In the genomic region with DNA sequence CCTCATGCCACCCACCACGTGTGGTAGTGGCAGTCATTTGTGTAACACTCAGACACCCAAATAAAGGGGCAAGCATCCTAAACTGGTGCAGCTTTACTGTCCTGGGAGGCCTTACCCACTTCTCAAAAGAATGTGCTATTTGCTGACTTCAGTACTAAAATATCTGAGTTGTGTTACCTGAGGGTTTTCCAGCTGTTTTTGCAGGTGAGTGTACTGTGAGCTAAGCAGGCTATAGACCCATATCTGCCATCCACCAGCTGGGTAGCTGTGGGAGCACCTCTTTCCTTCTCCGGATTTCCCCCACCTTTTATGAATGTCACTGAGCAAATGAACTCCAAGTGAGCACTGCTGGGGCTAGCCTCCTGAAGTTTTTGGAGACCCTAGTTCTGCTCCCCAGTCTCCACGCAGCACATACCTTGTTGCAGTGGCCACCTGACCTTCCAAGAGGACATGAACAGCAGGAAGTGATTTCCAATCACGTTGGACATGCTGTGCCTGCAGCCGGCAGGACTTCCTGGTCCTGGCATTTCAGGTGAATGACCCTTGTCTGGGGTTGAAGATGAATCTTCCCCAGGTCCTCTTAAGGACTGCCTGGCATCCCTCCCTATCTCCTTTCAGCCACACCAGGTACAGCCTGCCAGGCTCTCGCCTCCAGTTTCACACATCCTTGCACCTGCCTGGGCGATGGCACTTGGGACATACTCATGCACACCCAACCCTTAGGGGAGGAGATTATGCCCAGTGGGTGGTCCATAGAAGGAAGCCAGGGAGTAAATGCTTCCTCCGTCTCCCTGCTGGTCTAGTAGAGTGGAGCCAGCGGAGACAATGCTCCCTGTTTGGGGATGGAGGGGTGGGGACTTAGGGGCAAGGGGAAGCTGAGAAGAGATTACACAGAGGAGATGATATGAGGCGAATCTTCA, we compare ENCODE assay signal across 15 cellular contexts.
DNase-seq lines count a peak whose midpoint lies in the region; ATAC-seq, FAIRE-seq and TF ChIP-seq lines count a peak whose summit lies in the region.
"Had no signal": no experiment of that assay in that cellular context is flagged by ENCODE, and none has a peak within 500 bp of the region (broad histone marks: within the 10 kb centered on the region; RNA-seq: fewer than 3 reads in every experiment).

No MANE protein-coding gene starts in this region.

- CTCF ChIA-PET in SK-N-SH (lab: Yijun Ruan, JAX), result interaction anchor here (0.6 to 5.0 kb wide), 8 partner anchors 9 to 596 kb away, joined by 3 to 42 read pairs (median 5); no protein-coding TSS in a partner anchor
- CTCF ChIA-PET in naive thymus-derived CD4-positive, alpha-beta T cell (lab: Charles Lee), result interaction anchor here (1.0 to 4.3 kb wide), 2 partner anchors 168 to 177 kb away, joined by 6 to 45 read pairs; no protein-coding TSS in a partner anchor

- DNase-seq in HT-29 (ENCODE audit: low spot score), result peak; percentile 39
- no peak for DNase-seq in SK-N-SH
- DNase-seq in urothelium cell line (ENCODE audit: low spot score), result no peak
- no peak for DNase-seq in naive thymus-derived CD4-positive, alpha-beta T cell
- no peak for DNase-seq in Ammon's horn (ENCODE audit: low spot score)
- DNase-seq in GM13977 (ENCODE audit: low spot score), result no peak
- DNase-seq: activated T-cell treated with anti-CD3 and anti-CD28 coated beads, Interleukin-2, amount 50 U/mL, for 24 hours; CD4-positive, alpha-beta memory T cell; foreskin melanocyte; H9; NCI-H2227 treated with DMSO at 0.1 percent for 48 hours had no signal

- no peak for TF ChIP-seq POLR2A in gastroesophageal sphincter (IDR thresholded peaks at IDR 0.05)

- H3K4me3 ChIP-seq in SK-N-SH (ENCODE audit: low read depth in 2 of 2, low read length in 1 of 2), result 0 out of 4 replicates have a peak overlapping the region, but pooled peaks of 1 of the 2 experiments have one; percentile 36
- no peak overlapping the region for H3K4me3 ChIP-seq in gastroesophageal sphincter
- no peak overlapping the region for H3K4me3 ChIP-seq in skin epidermis
- no peak overlapping the region for H3K4me3 ChIP-seq in naive thymus-derived CD4-positive, alpha-beta T cell (ENCODE audit: low read length)
- H3K4me3 ChIP-seq: psoas muscle had no signal

- no peaks in the 10 kb centered on the region for H4K20me1 ChIP-seq in SK-N-SH (ENCODE audit: insufficient read depth)

- H3K36me3 ChIP-seq in SK-N-SH (replicated peaks in 1 of 2; ENCODE audit: control insufficient read depth in 1 of 2, insufficient read depth in 2 of 2, low read length in 1 of 2), result no peaks in the 10 kb centered on the region
- no peaks in the 10 kb centered on the region for H3K36me3 ChIP-seq in gastroesophageal sphincter
- H3K36me3 ChIP-seq in naive thymus-derived CD4-positive, alpha-beta T cell (ENCODE audit: control insufficient read depth in 2 of 3, insufficient read depth in 3 of 3, low read length in 3 of 3), result no peaks in the 10 kb centered on the region

- peaks cover 0 to 12% (median 3%) of the 10 kb centered on the region in 5 donors for H3K36me3 Mint-ChIP-seq in naive thymus-derived CD4-positive, alpha-beta T cell
- H3K36me3 Mint-ChIP-seq: CD4-positive, alpha-beta memory T cell had no signal

- ATAC-seq in gastroesophageal sphincter, result no peak
- ATAC-seq in naive thymus-derived CD4-positive, alpha-beta T cell, result no peak
- ATAC-seq: Panc1, psoas muscle had no signal

- FAIRE-seq in urothelium cell line (lab: Jason Lieb, UNC), result no peak

- H3K9me3 Mint-ChIP-seq in naive thymus-derived CD4-positive, alpha-beta T cell, result peaks cover 0 to 11% (median 6%) of the 10 kb centered on the region in 11 donors

- H3K4me1 ChIP-seq in SK-N-SH (ENCODE audit: control insufficient read depth in 1 of 2, insufficient read depth in 2 of 2, low read depth in 1 of 2, low read length in 1 of 2) (peaks cover 5 to 15% of the 10 kb centered on the region in 2 experiments; a peak in 3 of 4 replicates), gastroesophageal sphincter (peaks cover 4 to 38% (median 26%) of the 10 kb centered on the region in 3 donors)
- H3K4me1 ChIP-seq in naive thymus-derived CD4-positive, alpha-beta T cell (ENCODE audit: control insufficient read depth in 2 of 2, insufficient read depth in 2 of 2, low read length in 2 of 2), result no peaks in the 10 kb centered on the region
- H3K4me1 ChIP-seq: psoas muscle had no signal

- POLR2A ChIA-PET in SK-N-SH (lab: Yijun Ruan, JAX), result no interaction called here
- POLR2A ChIA-PET in naive thymus-derived CD4-positive, alpha-beta T cell (lab: Charles Lee), result interaction anchor here (0.7 kb wide), 1 partner anchor 238 kb away, joined by 3 read pairs; no protein-coding TSS in a partner anchor

- no peak overlapping the region for H3K4me3 Mint-ChIP-seq in naive thymus-derived CD4-positive, alpha-beta T cell
- H3K4me3 Mint-ChIP-seq: activated T-cell treated with anti-CD3 and anti-CD28 coated beads, Interleukin-2, amount 50 U/mL, for 24 hours; CD4-positive, alpha-beta memory T cell had no signal

- H3F3A ChIP-seq in SK-N-SH (replicated peaks; ENCODE audit: insufficient read depth), result no peaks in the 10 kb centered on the region

- no peaks in the 10 kb centered on the region for H3K79me2 ChIP-seq in SK-N-SH (ENCODE audit: insufficient read depth)

- H3K27me3 ChIP-seq in SK-N-SH (ENCODE audit: insufficient read depth) (no peaks in the 10 kb centered on the region), gastroesophageal sphincter (no peaks in the 10 kb centered on the region)
- no peaks in the 10 kb centered on the region for H3K27me3 ChIP-seq in naive thymus-derived CD4-positive, alpha-beta T cell (ENCODE audit: control insufficient read depth in 2 of 2, insufficient read depth in 2 of 2, low read length in 2 of 2)

- no peak overlapping the region for H3K27ac Mint-ChIP-seq in naive thymus-derived CD4-positive, alpha-beta T cell
- H3K27ac Mint-ChIP-seq: activated T-cell treated with anti-CD3 and anti-CD28 coated beads, Interleukin-2, amount 50 U/mL, for 24 hours; CD4-positive, alpha-beta memory T cell had no signal

- peak overlapping the region; percentile 69 for H3K4me2 ChIP-seq in SK-N-SH

- no peak for TF ChIP-seq RAD21 in SK-N-SH (IDR thresholded peaks at IDR 0.05; ENCODE audit: low read length)

- no peak for TF ChIP-seq CTCF in SK-N-SH (IDR thresholded peaks at IDR 0.05)
- no peak for TF ChIP-seq CTCF in gastroesophageal sphincter (IDR thresholded peaks at IDR 0.05)
- TF ChIP-seq CTCF in GM13977 (IDR thresholded peaks at IDR 0.05; ENCODE audit: extremely low read depth, insufficient read depth, missing control alignments), result no peak

- intact Hi-C loops in naive thymus-derived CD4-positive, alpha-beta T cell (cut with micrococcal nuclease), result loop anchor here in 1 of 2 donors (10.0 kb wide), 1 partner anchor 674 kb away; no protein-coding TSS in a partner anchor

- peaks cover 0 to 12% (median 9%) of the 10 kb centered on the region in 7 donors for H3K4me1 Mint-ChIP-seq in naive thymus-derived CD4-positive, alpha-beta T cell

- in situ Hi-C loops in GM13977 (cut with MboI; ENCODE audit: low pct_unique_long_range_greater_than_20kb, low sequenced_read_pairs, unreplicated experiment), result no loop called here

- H3K9me3 ChIP-seq in SK-N-SH (no peaks in the 10 kb centered on the region), gastroesophageal sphincter (peaks cover 0 to 11% (median 0%) of the 10 kb centered on the region in 3 donors)
- H3K9me3 ChIP-seq in naive thymus-derived CD4-positive, alpha-beta T cell (ENCODE audit: control insufficient read depth in 2 of 3, low read length in 3 of 3), result no peaks in the 10 kb centered on the region
- H3K9me3 ChIP-seq: psoas muscle had no signal

- WGBS in SK-N-SH (ENCODE audit: low lambda C conversion rate), result 81% methylated on average over 9 of the region's 10 CpGs
- WGBS in gastroesophageal sphincter (ENCODE audit: low coverage in 1 of 2), 2 donors, result 43 to 67% methylated on average over 2 to 8 of the region's 10 CpGs

- TF ChIP-seq EP300 in SK-N-SH (IDR thresholded peaks at IDR 0.05; ENCODE audit: borderline replicate concordance in 1 of 2, low read depth in 1 of 2, low read length in 1 of 2) (no peak), gastroesophageal sphincter (IDR thresholded peaks at IDR 0.05) (no peak)

- H3K9me2 ChIP-seq in SK-N-SH, result no peaks in the 10 kb centered on the region

- no peak overlapping the region for H3K9ac ChIP-seq in SK-N-SH

- H3K27ac ChIP-seq in SK-N-SH (ENCODE audit: low read depth in 2 of 2, low read length in 1 of 2) (peak overlapping the region; percentile 58 to 70; a peak in 3 of 4 replicates), gastroesophageal sphincter (peak overlapping the region in 3 of 4 donors; percentile 15 to 66 (median 16)), skin epidermis (peak overlapping the region in 14 of 21 experiments; percentile 0 to 78 (median 34))
- H3K27ac ChIP-seq in naive thymus-derived CD4-positive, alpha-beta T cell (ENCODE audit: low read depth, low read length), result no peak overlapping the region
- H3K27ac ChIP-seq: psoas muscle had no signal

- H2AFZ ChIP-seq in SK-N-SH (ENCODE audit: low read depth), result no peak overlapping the region

- H3K27me3 Mint-ChIP-seq in naive thymus-derived CD4-positive, alpha-beta T cell, result peaks cover 0 to 21% (median 5%) of the 10 kb centered on the region in 5 donors

TF ChIP-seq in SK-N-SH, 30 proteins besides CTCF, POLR2A, EP300 and RAD21:
- no peak for TF ChIP-seq MXI1 (IDR thresholded peaks at IDR 0.05; ENCODE audit: low read depth, low read length)
- no peak for TF ChIP-seq CHD2 (IDR thresholded peaks at IDR 0.05; ENCODE audit: low read length, partially characterized antibody)
- TF ChIP-seq YY1 (IDR thresholded peaks at IDR 0.05; ENCODE audit: low read depth), result no peak
- TF ChIP-seq FOXM1 (IDR thresholded peaks at IDR 0.05; ENCODE audit: low read depth), result no peak
- no peak for TF ChIP-seq SMC3 (IDR thresholded peaks at IDR 0.05; ENCODE audit: low read depth, low read length)
- no peak for TF ChIP-seq MAX (IDR thresholded peaks at IDR 0.05; ENCODE audit: low read depth)
- TF ChIP-seq TCF12 (IDR thresholded peaks at IDR 0.05), result no peak
- TF ChIP-seq RCOR1 (IDR thresholded peaks at IDR 0.05; ENCODE audit: low read length), result no peak
- TF ChIP-seq RXRA (IDR thresholded peaks at IDR 0.05; ENCODE audit: borderline replicate concordance, low read depth), result no peak
TF ChIP-seq in SK-N-SH: peak in this region for 0.
